In genomic region chr12:10285919-10286318, GRCh38 we compare ENCODE assay signal across 1 cellular context.
TF ChIP-seq lines count a peak whose summit lies in the region.

No MANE protein-coding gene starts in this region.

TF ChIP-seq in HepG2, 621 proteins besides CTCF, POLR2A, EP300 and RAD21:
- TF ChIP-seq KDM3A (CRISPR knock-in tag; IDR thresholded peaks at IDR 0.05; ENCODE audit: low read depth) (no peak), ZBTB33 (CRISPR knock-in tag; IDR thresholded peaks at IDR 0.05) (no peak), ETV6 (CRISPR knock-in tag; conservative IDR thresholded peaks at IDR 0.05) (no peak)
